Comparison of ENCODE assay signal across 8 cellular contexts in the genomic region with DNA sequence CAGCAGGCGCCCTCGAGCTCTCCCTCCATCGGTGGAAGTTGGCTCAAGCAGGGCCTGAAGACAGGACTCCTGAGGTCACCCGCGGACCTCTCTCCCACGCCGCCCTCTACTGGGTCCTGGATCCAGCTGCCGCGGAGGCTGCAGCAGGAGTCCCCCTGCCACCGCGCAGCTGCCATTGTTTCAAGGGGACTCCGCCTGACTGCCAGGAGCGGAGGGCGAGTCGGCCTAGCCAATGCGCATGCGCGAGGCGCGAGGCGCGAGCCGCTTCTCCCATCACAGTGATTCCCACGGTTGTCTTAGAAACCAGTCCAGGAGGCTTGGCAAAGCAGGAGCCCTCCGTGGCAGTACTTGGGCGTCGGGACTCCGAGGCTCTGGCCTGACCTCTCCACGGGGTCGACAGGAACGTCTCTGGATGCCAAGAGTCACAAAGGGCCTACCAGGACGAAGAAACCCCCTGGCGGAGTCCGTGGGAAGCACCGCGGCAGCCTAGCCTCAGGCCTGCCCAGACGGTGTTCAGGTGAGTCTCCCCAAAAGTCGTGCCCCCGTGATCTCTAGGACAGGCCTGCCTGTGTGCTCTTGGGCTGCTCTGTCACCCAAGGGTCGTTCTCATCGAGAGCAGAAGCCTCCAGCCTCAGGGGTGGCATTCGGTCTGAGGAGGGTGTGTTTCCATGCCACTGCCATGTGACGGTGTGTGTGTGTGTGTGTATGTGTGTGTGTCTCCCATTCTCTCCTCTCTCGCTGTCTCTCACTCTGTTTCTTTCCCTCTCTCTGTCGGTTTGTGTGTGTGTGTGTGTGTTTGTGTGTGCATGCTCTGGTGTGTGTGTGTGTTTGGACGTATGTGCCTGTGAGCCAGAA.
DNase-seq lines count a peak whose midpoint lies in the region; ATAC-seq and TF ChIP-seq lines count a peak whose summit lies in the region.

No MANE protein-coding gene starts in this region.

- H3K9me3 ChIP-seq in esophagus squamous epithelium (no peaks in the 10 kb centered on the region), parathyroid adenoma (ENCODE audit: control insufficient read depth, low read length) (no peaks in the 10 kb centered on the region)

- no peaks in the 10 kb centered on the region for H3K36me3 Mint-ChIP-seq in activated CD8-positive, alpha-beta memory T cell treated with anti-CD3 and anti-CD28 coated beads, Interleukin-2, amount 10 ng/mL, durations not matched to agents 7 days and 5 days
- H3K36me3 Mint-ChIP-seq in type B pancreatic cell: no peaks in the 10 kb centered on the region

- DNase-seq in DMS53 (lab: John Stamatoyannopoulos, UW) (peak; percentile 83), NCI-H128 (lab: John Stamatoyannopoulos, UW; ENCODE audit: unreplicated experiment) (peak; percentile 39), esophagus squamous epithelium (lab: John Stamatoyannopoulos, UW) (no peak), type B pancreatic cell (ENCODE audit: extremely low spot score, unreplicated experiment) (no peak), NCI-H187 treated with DMSO at 0.1 percent for 48 hours (lab: John Stamatoyannopoulos, UW) (no peak)
- peak; percentile 55 for DNase-seq in activated CD8-positive, alpha-beta memory T cell treated with anti-CD3 and anti-CD28 coated beads, Interleukin-2, amount 10 ng/mL, durations not matched to agents 7 days and 5 days

- no peak for TF ChIP-seq POLR2A in esophagus squamous epithelium (IDR thresholded peaks at IDR 0.05)

- peak overlapping the region; percentile 47 for H3K4me2 ChIP-seq in parathyroid adenoma (ENCODE audit: low read length)

- TF ChIP-seq CTCF in esophagus squamous epithelium (IDR thresholded peaks at IDR 0.05) (peak in 2 of 6 experiments; percentile 8 to 29), parathyroid adenoma (IDR thresholded peaks at IDR 0.05) (no peak), type B pancreatic cell (conservative IDR thresholded peaks at IDR 0.05) (no peak)

- no peaks in the 10 kb centered on the region for H3K9me3 Mint-ChIP-seq in activated CD8-positive, alpha-beta memory T cell treated with anti-CD3 and anti-CD28 coated beads, Interleukin-2, amount 10 ng/mL, durations not matched to agents 7 days and 5 days (ENCODE audit: low read depth)
- H3K9me3 Mint-ChIP-seq in type B pancreatic cell: peaks cover 4% of the 10 kb centered on the region

- peak overlapping the region; percentile 39 for H2AFZ ChIP-seq in parathyroid adenoma

- H3K4me1 ChIP-seq in esophagus squamous epithelium (peaks cover 0 to 13% (median 0%) of the 10 kb centered on the region in 3 donors), parathyroid adenoma (no peaks in the 10 kb centered on the region)

- H3K4me3 ChIP-seq in esophagus squamous epithelium (peak overlapping the region; percentile 11 to 55 (median 28)), parathyroid adenoma (ENCODE audit: low read depth, low read length) (no peak overlapping the region)

- no peaks in the 10 kb centered on the region for H3K79me2 ChIP-seq in parathyroid adenoma

- H3K9ac ChIP-seq in parathyroid adenoma: no peak overlapping the region

- H3K27me3 Mint-ChIP-seq in activated CD8-positive, alpha-beta memory T cell treated with anti-CD3 and anti-CD28 coated beads, Interleukin-2, amount 10 ng/mL, durations not matched to agents 7 days and 5 days: peaks cover 4% of the 10 kb centered on the region
- peaks cover 3% of the 10 kb centered on the region for H3K27me3 Mint-ChIP-seq in type B pancreatic cell

- peak overlapping the region; percentile 57 for H3K4me3 Mint-ChIP-seq in activated CD8-positive, alpha-beta memory T cell treated with anti-CD3 and anti-CD28 coated beads, Interleukin-2, amount 10 ng/mL, durations not matched to agents 7 days and 5 days
- peak overlapping the region; percentile 52 for H3K4me3 Mint-ChIP-seq in type B pancreatic cell

- no peak overlapping the region for H3K27ac ChIP-seq in esophagus squamous epithelium
- no peak overlapping the region for H3K27ac ChIP-seq in parathyroid adenoma

- H3K36me3 ChIP-seq in esophagus squamous epithelium (no peaks in the 10 kb centered on the region), parathyroid adenoma (ENCODE audit: control insufficient read depth, insufficient read depth, low read length) (no peaks in the 10 kb centered on the region)

- ATAC-seq in GM21723 (IDR thresholded peaks at IDR 0.05; ENCODE audit: unreplicated experiment): peak; percentile 80
- peak; percentile 71 for ATAC-seq in activated CD8-positive, alpha-beta memory T cell treated with anti-CD3 and anti-CD28 coated beads, Interleukin-2, amount 10 ng/mL, durations not matched to agents 7 days and 5 days

- peaks cover 10% of the 10 kb centered on the region for H3K4me1 Mint-ChIP-seq in activated CD8-positive, alpha-beta memory T cell treated with anti-CD3 and anti-CD28 coated beads, Interleukin-2, amount 10 ng/mL, durations not matched to agents 7 days and 5 days
- H3K4me1 Mint-ChIP-seq in type B pancreatic cell (ENCODE audit: unreplicated experiment): no peaks in the 10 kb centered on the region

- whole genome bisulfite sequencing in esophagus squamous epithelium, 2 donors: 59 to 62% methylated on average over 10 to 12 of the region's 46 CpGs

- no peak overlapping the region for H3K27ac Mint-ChIP-seq in activated CD8-positive, alpha-beta memory T cell treated with anti-CD3 and anti-CD28 coated beads, Interleukin-2, amount 10 ng/mL, durations not matched to agents 7 days and 5 days
- H3K27ac Mint-ChIP-seq in type B pancreatic cell: no peak overlapping the region

- CTCF ChIA-PET in activated CD8-positive, alpha-beta memory T cell treated with anti-CD3 and anti-CD28 coated beads, Interleukin-2, amount 10 ng/mL, durations not matched to agents 7 days and 5 days (lab: Charles Lee): no interaction called here

- intact Hi-C loops in esophagus squamous epithelium (cut with DNase I): no loop called here

- H3K27me3 ChIP-seq in esophagus squamous epithelium (peaks cover 0 to 23% (median 0%) of the 10 kb centered on the region in 4 donors), parathyroid adenoma (ENCODE audit: control insufficient read depth, insufficient read depth, low read length) (no peaks in the 10 kb centered on the region)

Comparison
In these comparisons a context has a peak if more than half of its experiments do, and no peak if none do; other contexts are left out.
1. DNase-seq: peak in DMS53 (single experiment), NCI-H128 (single experiment) and activated CD8-positive, alpha-beta memory T cell treated with anti-CD3 and anti-CD28 coated beads, Interleukin-2, amount 10 ng/mL, durations not matched to agents 7 days and 5 days (single experiment); none in esophagus squamous epithelium (single experiment), type B pancreatic cell (single experiment) and NCI-H187 treated with DMSO at 0.1 percent for 48 hours (single experiment).